ENCODE assay signal across 8 cellular contexts in genomic region chr7:10940748-10941358, GRCh38. TPM values are rescaled to one million over a fixed set of nuclear protein-coding genes. Genes with fewer than 3 reads are reported as not detected.
A peak's percentile ranks its signal among the peaks of the same experiment; 100 is the strongest.
DNase-seq lines count a peak whose midpoint lies in the region; ATAC-seq and TF ChIP-seq lines count a peak whose summit lies in the region.

No MANE protein-coding gene starts in this region.

- H3K36me3 Mint-ChIP-seq in CD4-positive, CD25-positive, alpha-beta regulatory T cell, result peaks cover 6% of the 10 kb centered on the region

- peak overlapping the region; percentile 99 for H3K4me2 ChIP-seq in smooth muscle cell

- H3K27me3 ChIP-seq in CD4-positive, CD25-positive, alpha-beta regulatory T cell (ENCODE audit: control insufficient read depth, insufficient read depth, low read length), result no peaks in the 10 kb centered on the region
- H3K27me3 ChIP-seq in SJCRH30 (no peaks in the 10 kb centered on the region), smooth muscle cell (ENCODE audit: low read depth) (no peaks in the 10 kb centered on the region)

- H3K4me3 Mint-ChIP-seq in CD4-positive, CD25-positive, alpha-beta regulatory T cell, result no peak overlapping the region

- peak overlapping the region; percentile 95 for H3K4me3 ChIP-seq in CD4-positive, CD25-positive, alpha-beta regulatory T cell (ENCODE audit: low read depth, low read length)
- H3K4me3 ChIP-seq in SJCRH30 (peak overlapping the region; percentile 75), fibroblast of villous mesenchyme (ENCODE audit: low read depth, low read length) (peak overlapping the region; percentile 64), smooth muscle cell (peak overlapping the region; percentile 89)

- peak overlapping the region; percentile 91 for H3K27ac ChIP-seq in CD4-positive, CD25-positive, alpha-beta regulatory T cell (ENCODE audit: insufficient read depth, low read length, poor library complexity, severe bottlenecking)
- H3K27ac ChIP-seq in SJCRH30 (peak overlapping the region; percentile 98), smooth muscle cell (ENCODE audit: low read depth) (peak overlapping the region; percentile 100)

- TF ChIP-seq CTCF in fibroblast of villous mesenchyme (IDR thresholded peaks at IDR 0.05; ENCODE audit: insufficient read depth, low read depth, low read length) (no peak), smooth muscle cell (IDR thresholded peaks at IDR 0.05; ENCODE audit: borderline replicate concordance, insufficient read depth, poor library complexity, severe bottlenecking) (no peak)

- H3K4me1 Mint-ChIP-seq in CD4-positive, CD25-positive, alpha-beta regulatory T cell, result peaks cover 10 to 33% (median 21%) of the 10 kb centered on the region in 4 donors

- H3K9me3 Mint-ChIP-seq in CD4-positive, CD25-positive, alpha-beta regulatory T cell, result no peaks in the 10 kb centered on the region

- H4K20me1 ChIP-seq in smooth muscle cell (ENCODE audit: low read depth), result peaks cover 31% of the 10 kb centered on the region

- peaks cover 27% of the 10 kb centered on the region for H3K4me1 ChIP-seq in CD4-positive, CD25-positive, alpha-beta regulatory T cell (ENCODE audit: control insufficient read depth, insufficient read depth, low read length, poor library complexity, severe bottlenecking)
- H3K4me1 ChIP-seq in SJCRH30 (peaks cover 11% of the 10 kb centered on the region; the same call in 1 of the 2 replicates), smooth muscle cell (ENCODE audit: low read depth) (peaks cover 19% of the 10 kb centered on the region)

- 32% methylated on average over 18 of the region's 18 CpGs for WGBS in smooth muscle cell (ENCODE audit: low lambda C conversion rate)

- H3K36me3 ChIP-seq in CD4-positive, CD25-positive, alpha-beta regulatory T cell (ENCODE audit: control insufficient read depth, insufficient read depth, low read length), result peaks cover 18% of the 10 kb centered on the region
- H3K36me3 ChIP-seq in SJCRH30 (peaks cover 27% of the 10 kb centered on the region), smooth muscle cell (ENCODE audit: low read depth) (peaks cover 8% of the 10 kb centered on the region)

- peaks cover 3% of the 10 kb centered on the region for H3F3A ChIP-seq in smooth muscle cell (ENCODE audit: low read depth)

- peak overlapping the region; percentile 100 for H3K9ac ChIP-seq in smooth muscle cell (ENCODE audit: low read depth)

- H3K27ac Mint-ChIP-seq in CD4-positive, CD25-positive, alpha-beta regulatory T cell, result no peak overlapping the region

- H3K27me3 Mint-ChIP-seq in CD4-positive, CD25-positive, alpha-beta regulatory T cell, result peaks cover 5% of the 10 kb centered on the region

- DNase-seq in CD4-positive, CD25-positive, alpha-beta regulatory T cell, result peak; percentile 1 to 43 (median 15)
- DNase-seq in HT-29 (ENCODE audit: low spot score) (peak; percentile 66), SJCRH30 (peak in 1 of 2 experiments; percentile 8), fibroblast of villous mesenchyme (ENCODE audit: low read depth) (no peak), smooth muscle cell (lab: John Stamatoyannopoulos, UW; ENCODE audit: unreplicated experiment) (no peak), globus pallidus (ENCODE audit: low spot score) (no peak)

- H2AFZ ChIP-seq in smooth muscle cell (ENCODE audit: low read depth), result peak overlapping the region; percentile 94

- no peaks in the 10 kb centered on the region for H3K9me3 ChIP-seq in CD4-positive, CD25-positive, alpha-beta regulatory T cell (ENCODE audit: control insufficient read depth in 2 of 2, low read length in 2 of 2)
- H3K9me3 ChIP-seq in SJCRH30 (replicated peaks) (no peaks in the 10 kb centered on the region), smooth muscle cell (replicated peaks; ENCODE audit: low read depth) (no peaks in the 10 kb centered on the region)

- no peak for ATAC-seq in CD4-positive, CD25-positive, alpha-beta regulatory T cell (ENCODE audit: low read depth in 2 of 2)
- ATAC-seq in GM19452 (IDR thresholded peaks at IDR 0.05; ENCODE audit: unreplicated experiment), result no peak
- no peak for ATAC-seq in HG02763 (IDR thresholded peaks at IDR 0.05; ENCODE audit: unreplicated experiment)

- peaks cover 36% of the 10 kb centered on the region for H3K79me2 ChIP-seq in smooth muscle cell (ENCODE audit: low read depth)

RNA-seq across cellular contexts. Expression of gene PHF14, which starts 32.8 kb away (rescaled TPM):
- 31.1 TPM for total RNA-seq in CD4-positive, CD25-positive, alpha-beta regulatory T cell
- polyA plus RNA-seq in CD4-positive, CD25-positive, alpha-beta regulatory T cell, result 10 to 100 TPM in 1 of 4 donors, 1 to 10 TPM in 3; 7.7 to 14.9 (median 9.0) TPM
- total RNA-seq in HT-29 (2014; rRNA removed; shearing (Covaris generic)), result 21.8 and 22.1 TPM in 2 replicates
- total RNA-seq in SJCRH30 (2014; rRNA removed; shearing (Covaris generic)), result 90.0 and 109 TPM in 2 replicates
- total RNA-seq in fibroblast of villous mesenchyme, result 22.5 and 29.0 TPM in 2 replicates
- total RNA-seq in smooth muscle cell, result 29.2 and 39.6 TPM in 2 replicates
- polyA plus RNA-seq in smooth muscle cell, result 13.2 and 20.1 TPM in 2 replicates

Comparison
In these comparisons a context has a peak if more than half of its experiments do, and no peak if none do; other contexts are left out.
1. DNase-seq: peak in CD4-positive, CD25-positive, alpha-beta regulatory T cell (3 of 3) and HT-29 (single experiment); none in fibroblast of villous mesenchyme (single experiment), smooth muscle cell (single experiment) and globus pallidus (single experiment).
2. Peak in every context shown above with its lines, with median percentiles within 50 percentile points of each other: H3K27ac ChIP-seq and H3K4me3 ChIP-seq.